10 cellular contexts compared by ENCODE assay signal in genomic region chr5:141515141-141515540, GRCh38. TPM values are rescaled to one million over a fixed set of nuclear protein-coding genes. Genes with fewer than 3 reads are reported as not detected.
DNase-seq lines count a peak whose midpoint lies in the region; ATAC-seq and TF ChIP-seq lines count a peak whose summit lies in the region.
"Had no signal": no experiment of that assay in that cellular context is flagged by ENCODE, and none has a peak within 500 bp of the region (broad histone marks: within the 10 kb centered on the region; RNA-seq: fewer than 3 reads in every experiment).

No MANE protein-coding gene starts in this region.

- H3K36me3 Mint-ChIP-seq in stimulated activated naive CD8-positive, alpha-beta T cell treated with anti-CD3 and anti-CD28 coated beads, Interleukin-15, Interleukin-2, amounts not matched to agents 100 ng/mL and 50 ng/mL, for 24 hours (ENCODE audit: low read depth): peaks cover 47% of the 10 kb centered on the region
- peaks cover 10% of the 10 kb centered on the region for H3K36me3 Mint-ChIP-seq in chondrocyte (ENCODE audit: low read depth)
- H3K36me3 Mint-ChIP-seq in naive B cell: peaks cover 18 to 25% of the 10 kb centered on the region in 2 donors

- H3K27ac ChIP-seq in aorta (ENCODE audit: low read depth in 1 of 2, low read length in 2 of 2): peak overlapping the region; percentile 71 to 93

- H3K4me1 Mint-ChIP-seq in stimulated activated naive CD8-positive, alpha-beta T cell treated with anti-CD3 and anti-CD28 coated beads, Interleukin-15, Interleukin-2, amounts not matched to agents 100 ng/mL and 50 ng/mL, for 24 hours (ENCODE audit: low read depth): peaks cover 51% of the 10 kb centered on the region
- H3K4me1 Mint-ChIP-seq in chondrocyte (ENCODE audit: low read depth) (peaks cover 87% of the 10 kb centered on the region), naive B cell (peaks cover 36 to 53% (median 49%) of the 10 kb centered on the region in 3 donors)

- H3K27ac Mint-ChIP-seq in stimulated activated naive CD8-positive, alpha-beta T cell treated with anti-CD3 and anti-CD28 coated beads, Interleukin-15, Interleukin-2, amounts not matched to agents 100 ng/mL and 50 ng/mL, for 24 hours: peak overlapping the region; percentile 38
- peak overlapping the region; percentile 98 for H3K27ac Mint-ChIP-seq in chondrocyte (ENCODE audit: unreplicated experiment)
- no peak overlapping the region for H3K27ac Mint-ChIP-seq in naive B cell

- H3K36me3 ChIP-seq in aorta (ENCODE audit: control insufficient read depth in 1 of 2, insufficient read depth in 2 of 2, low read length in 1 of 2): peaks cover 0 to 1% of the 10 kb centered on the region in 2 donors

- ATAC-seq in stimulated activated naive CD8-positive, alpha-beta T cell treated with anti-CD3 and anti-CD28 coated beads, Interleukin-15, Interleukin-2, amounts not matched to agents 100 U/mL and 50 U/mL, for 24 hours: no peak
- ATAC-seq in naive B cell (ENCODE audit: low read depth in 2 of 2) (no peak), aorta (ENCODE audit: low FRiP score) (no peak), HG03520 (IDR thresholded peaks at IDR 0.05; ENCODE audit: unreplicated experiment) (no peak)
- ATAC-seq: stimulated activated naive B cell treated with anti-CD40 and anti-IgM and Interleukin-4, amounts not matched to agents 10 μg/mL and 1 μg/mL and 100 μg/mL, for 72 hours had no signal

- no peak for DNase-seq in stimulated activated naive CD8-positive, alpha-beta T cell treated with anti-CD3 and anti-CD28 coated beads, Interleukin-15, Interleukin-2, amounts not matched to agents 100 U/mL and 50 U/mL, for 24 hours
- no peak for DNase-seq in chondrocyte (ENCODE audit: low spot score)
- DNase-seq in naive B cell: no peak
- DNase-seq in aorta: no peak
- no peak for DNase-seq in Kasumi-1 (lab: John Stamatoyannopoulos, UW)
- no peak for DNase-seq in activated gamma-delta T cell (lab: John Stamatoyannopoulos, UW)
- DNase-seq: NCI-H526; stimulated activated naive B cell treated with anti-CD40 and anti-IgM and Interleukin-4, amounts not matched to agents 10 μg/mL and 1 μg/mL and 100 μg/mL, for 72 hours had no signal

- H3K27me3 Mint-ChIP-seq in stimulated activated naive CD8-positive, alpha-beta T cell treated with anti-CD3 and anti-CD28 coated beads, Interleukin-15, Interleukin-2, amounts not matched to agents 100 ng/mL and 50 ng/mL, for 24 hours: no peaks in the 10 kb centered on the region
- H3K27me3 Mint-ChIP-seq in chondrocyte (ENCODE audit: low read depth) (no peaks in the 10 kb centered on the region), naive B cell (no peaks in the 10 kb centered on the region)
- H3K27me3 Mint-ChIP-seq: stimulated activated naive B cell treated with anti-CD40 and anti-IgM and Interleukin-4, amounts not matched to agents 10 μg/mL and 1 μg/mL and 100 μg/mL, for 72 hours had no signal

- H3K4me3 ChIP-seq in aorta (ENCODE audit: low read length in 2 of 2): no peak overlapping the region

- 54 to 55% methylated on average over 3 of the region's 3 CpGs for WGBS in aorta, 2 donors

- peaks cover 2 to 14% of the 10 kb centered on the region in 2 donors for H3K4me1 ChIP-seq in aorta (ENCODE audit: control insufficient read depth in 1 of 2, insufficient read depth in 2 of 2, low read length in 2 of 2)

- TF ChIP-seq CTCF in chondrocyte (IDR thresholded peaks at IDR 0.05): no peak

- no peaks in the 10 kb centered on the region for H3K9me3 ChIP-seq in aorta (ENCODE audit: control insufficient read depth, low read length)

- H3K4me3 Mint-ChIP-seq in stimulated activated naive CD8-positive, alpha-beta T cell treated with anti-CD3 and anti-CD28 coated beads, Interleukin-15, Interleukin-2, amounts not matched to agents 100 ng/mL and 50 ng/mL, for 24 hours: no peak overlapping the region
- H3K4me3 Mint-ChIP-seq in chondrocyte (ENCODE audit: unreplicated experiment) (no peak overlapping the region), naive B cell (peak overlapping the region in 5 of 8 donors; percentile 30 to 58 (median 47))
- H3K4me3 Mint-ChIP-seq: stimulated activated naive B cell treated with anti-CD40 and anti-IgM and Interleukin-4, amounts not matched to agents 10 μg/mL and 1 μg/mL and 100 μg/mL, for 72 hours had no signal

- no peaks in the 10 kb centered on the region for H3K9me3 Mint-ChIP-seq in stimulated activated naive CD8-positive, alpha-beta T cell treated with anti-CD3 and anti-CD28 coated beads, Interleukin-15, Interleukin-2, amounts not matched to agents 100 ng/mL and 50 ng/mL, for 24 hours
- H3K9me3 Mint-ChIP-seq in chondrocyte (ENCODE audit: low read depth) (no peaks in the 10 kb centered on the region), naive B cell (peaks cover 0 to 5% (median 0%) of the 10 kb centered on the region in 7 donors)

- H3K27me3 ChIP-seq in aorta (ENCODE audit: control insufficient read depth in 1 of 2, insufficient read depth in 2 of 2, low read length in 1 of 2): no peaks in the 10 kb centered on the region

- intact Hi-C loops in aorta (cut with DNase I): loop anchor here in 1 of 2 donors (2.0 kb wide), 1 partner anchor 46 kb away; no protein-coding TSS in a partner anchor

RNA-seq across cellular contexts. Expression of gene PCDHGC5, which starts 26.3 kb away (rescaled TPM):
- total RNA-seq in chondrocyte: 1.7 to 3.6 TPM (median 2.0 TPM) in 3 replicates
- not detected for polyA plus RNA-seq in naive B cell (ENCODE audit: low read depth in 6 of 6)
- 1 to 10 TPM; 2.8 to 6.3 TPM for total RNA-seq in aorta
- under 1 TPM; 0.25 to 0.84 TPM for polyA plus RNA-seq in aorta

RNA-seq across cellular contexts. Expression of gene PCDHGC4, which starts 30.3 kb away (rescaled TPM):
- total RNA-seq in chondrocyte (0.72 to 1.8 TPM (median 1.1 TPM) in 3 replicates), aorta (1 to 10 TPM; 2.8 to 6.1 TPM)
- polyA plus RNA-seq in naive B cell (ENCODE audit: low read depth in 6 of 6) (not detected), aorta (under 1 TPM; 0.05 to 0.38 TPM)

RNA-seq across cellular contexts. Expression of gene PCDHGC3, which starts 39.4 kb away (rescaled TPM):
- total RNA-seq in chondrocyte (68.9 to 91.8 TPM (median 90.8 TPM) in 3 replicates), aorta (100 to 1,000 TPM in 1 of 2 donors, 10 to 100 TPM in 1; 67.3 to 116 TPM)
- polyA plus RNA-seq in naive B cell (ENCODE audit: low read depth in 6 of 6) (under 1 TPM in 3 of 6 donors, not detected in 3; 0.35 to 0.86 (median 0.61) TPM), aorta (10 to 100 TPM; 23.9 to 99.0 TPM)

Comparison
In these comparisons a context has a peak if more than half of its experiments do, and no peak if none do; other contexts are left out.
1. H3K27ac Mint-ChIP-seq: peak in stimulated activated naive CD8-positive, alpha-beta T cell treated with anti-CD3 and anti-CD28 coated beads, Interleukin-15, Interleukin-2, amounts not matched to agents 100 ng/mL and 50 ng/mL, for 24 hours (single experiment) and chondrocyte (single experiment); none in naive B cell (0 of 6).
2. H3K4me3 Mint-ChIP-seq: peak in naive B cell (5 of 8); none in stimulated activated naive CD8-positive, alpha-beta T cell treated with anti-CD3 and anti-CD28 coated beads, Interleukin-15, Interleukin-2, amounts not matched to agents 100 ng/mL and 50 ng/mL, for 24 hours (single experiment) and chondrocyte (single experiment).